Comparison of ENCODE assay signal across 1 cellular context in the genomic region with DNA sequence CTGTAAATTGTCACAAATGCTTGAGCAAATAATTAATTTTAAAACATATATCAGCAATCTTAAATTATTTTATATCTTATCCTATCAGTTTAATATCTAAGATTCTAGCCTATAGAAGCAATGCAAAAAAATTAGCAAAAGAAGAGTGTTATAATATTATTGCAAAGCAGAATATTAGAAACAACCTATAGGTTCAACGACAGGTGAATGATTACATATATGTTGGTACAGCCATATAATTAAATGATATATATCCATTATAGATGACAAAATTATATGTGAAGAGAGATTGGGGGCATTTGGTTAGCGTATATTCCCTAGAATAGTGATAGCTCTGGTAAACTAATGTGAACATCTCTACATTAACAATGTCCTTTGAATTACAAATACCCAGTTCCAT.
TF ChIP-seq lines count a peak whose summit lies in the region.

Gene IFNE, minus strand, starts transcription at position 101 of the 400 bp plus-strand sequence. CDS start 619 bp downstream, outside the sequence.

TF ChIP-seq in IMR-90, 13 proteins besides CTCF, POLR2A, EP300 and RAD21:
- TF ChIP-seq MXI1 (IDR thresholded peaks at IDR 0.05; ENCODE audit: borderline replicate concordance, low read depth, low read length) (no peak), MAZ (IDR thresholded peaks at IDR 0.05; ENCODE audit: borderline replicate concordance, low read depth, low read length) (no peak), BHLHE40 (IDR thresholded peaks at IDR 0.05; ENCODE audit: low read depth, low read length) (no peak), RCOR1 (IDR thresholded peaks at IDR 0.05; ENCODE audit: insufficient replicate concordance, low read length) (no peak), MAFK (IDR thresholded peaks at IDR 0.05; ENCODE audit: low read depth, low read length) (no peak), USF2 (IDR thresholded peaks at IDR 0.05; ENCODE audit: low read depth, low read length) (no peak), RFX5 (IDR thresholded peaks at IDR 0.05; ENCODE audit: low read depth, low read length) (no peak), CEBPB (IDR thresholded peaks at IDR 0.05; ENCODE audit: low read depth, low read length) (no peak), NFE2L2 (IDR thresholded peaks at IDR 0.05; ENCODE audit: low read depth, low read length) (no peak), FOS (IDR thresholded peaks at IDR 0.05; ENCODE audit: low read depth, low read length) (no peak), CHD1 (IDR thresholded peaks at IDR 0.05; ENCODE audit: low read depth, low read length) (no peak), SMC3 (IDR thresholded peaks at IDR 0.05; ENCODE audit: low read depth, low read length) (no peak)
- TF ChIP-seq, protein P1, sequence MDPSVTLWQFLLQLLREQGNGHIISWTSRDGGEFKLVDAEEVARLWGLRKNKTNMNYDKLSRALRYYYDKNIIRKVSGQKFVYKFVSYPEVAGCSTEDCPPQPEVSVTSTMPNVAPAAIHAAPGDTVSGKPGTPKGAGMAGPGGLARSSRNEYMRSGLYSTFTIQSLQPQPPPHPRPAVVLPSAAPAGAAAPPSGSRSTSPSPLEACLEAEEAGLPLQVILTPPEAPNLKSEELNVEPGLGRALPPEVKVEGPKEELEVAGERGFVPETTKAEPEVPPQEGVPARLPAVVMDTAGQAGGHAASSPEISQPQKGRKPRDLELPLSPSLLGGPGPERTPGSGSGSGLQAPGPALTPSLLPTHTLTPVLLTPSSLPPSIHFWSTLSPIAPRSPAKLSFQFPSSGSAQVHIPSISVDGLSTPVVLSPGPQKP (IDR thresholded peaks at IDR 0.05; ENCODE audit: borderline replicate concordance, low read depth, low read length) = no peak
